Comparison of ENCODE assay signal across 9 cellular contexts in the genomic region with DNA sequence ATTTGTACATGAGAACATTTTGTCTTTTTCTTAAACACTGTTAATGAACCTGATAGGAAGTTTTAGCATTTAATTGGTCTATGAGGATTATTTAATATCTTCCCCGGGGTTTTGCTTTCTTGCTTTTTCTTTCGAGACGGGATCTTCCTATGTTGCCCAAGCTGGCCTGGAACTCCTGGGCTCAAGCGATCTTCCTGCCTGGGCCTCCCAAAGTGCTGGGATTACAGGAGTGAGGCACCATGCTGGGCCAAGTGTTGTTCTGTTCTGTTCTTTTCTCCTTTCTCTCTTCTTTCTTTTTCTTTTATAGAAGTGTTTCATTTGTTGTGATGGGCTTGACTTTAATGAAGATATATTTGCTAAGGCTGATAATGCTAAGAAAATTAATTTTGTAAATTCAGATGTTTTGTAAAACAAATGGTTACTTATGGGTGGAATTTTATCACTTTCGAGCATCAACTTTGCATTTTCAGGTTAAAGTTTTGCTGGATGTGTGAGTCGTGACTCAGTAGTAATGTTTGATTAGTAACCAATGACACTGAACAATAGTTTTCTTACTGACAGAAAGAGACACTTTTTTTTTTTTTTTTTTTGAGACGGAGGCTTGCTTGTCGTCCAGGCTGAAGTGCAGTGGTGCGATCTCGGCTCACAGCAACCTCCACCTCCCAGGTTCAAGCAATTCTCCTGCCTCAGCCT. TPM values are rescaled to one million over a fixed set of nuclear protein-coding genes. Genes with fewer than 3 reads are reported as not detected.
DNase-seq lines count a peak whose midpoint lies in the region; ATAC-seq, FAIRE-seq and TF ChIP-seq lines count a peak whose summit lies in the region.
"Had no signal": no experiment of that assay in that cellular context is flagged by ENCODE, and none has a peak within 500 bp of the region (broad histone marks: within the 10 kb centered on the region; RNA-seq: fewer than 3 reads in every experiment).

No MANE protein-coding gene starts in this region.

- 5% methylated on average over 6 of the region's 10 CpGs for WGBS in K562 (ENCODE audit: insufficient coverage, low coverage, missing lambda C conversion rate)

- TF ChIP-seq POLR2A in K562 (conservative IDR thresholded peaks at IDR 0.05) = no peak

- H3K36me3 Mint-ChIP-seq in HFFc6 (ENCODE audit: low read depth) (no peaks in the 10 kb centered on the region), mesothelial cell of epicardium (no peaks in the 10 kb centered on the region)

- no TSS peak for BruUV-seq in K562 (replicated peaks; lab: Mats Ljungman, UMichigan)

- 0 out of 2 replicates have a peak, but pooled peaks cover 3% of the 10 kb centered on the region for H4K20me1 ChIP-seq in K562 (replicated peaks; ENCODE audit: control insufficient read depth, insufficient read depth, low read length)

- no peak overlapping the region for H2AFZ ChIP-seq in K562 (ENCODE audit: low read depth, low read length)

- H3K9me3 Mint-ChIP-seq in HFFc6 = no peaks in the 10 kb centered on the region
- H3K9me3 Mint-ChIP-seq in mesothelial cell of epicardium = no peaks in the 10 kb centered on the region

- peaks cover 13 to 17% of the 10 kb centered on the region in 2 experiments; a peak in 4 of 5 replicates for H3K4me1 ChIP-seq in K562 (replicated peaks in 1 of 2; ENCODE audit: control insufficient read depth in 2 of 2, insufficient read depth in 2 of 2, low read length in 2 of 2)

- H3K4me3 ChIP-seq in K562 = peak overlapping the region; percentile 96

- TF ChIP-seq RAD21 in K562 (CRISPR knock-in tag; conservative IDR thresholded peaks at IDR 0.05 in 1 of 2, IDR thresholded peaks at IDR 0.05 in 1 of 2) = no peak

- H3K79me2 ChIP-seq in K562 (ENCODE audit: control insufficient read depth, insufficient read depth, low read length) = peaks cover 90% of the 10 kb centered on the region

- H3K9me3 ChIP-seq in K562 (replicated peaks; ENCODE audit: control insufficient read depth, insufficient read depth, low read depth, low read length) = no peaks in the 10 kb centered on the region

- H3K27ac Mint-ChIP-seq in HFFc6 (peak overlapping the region; percentile 87), mesothelial cell of epicardium (peak overlapping the region; percentile 91)

- TF ChIP-seq EP300 in K562 (IDR thresholded peaks at IDR 0.05; ENCODE audit: low read length) = no peak

- TF ChIP-seq CTCF in HFFc6 (IDR thresholded peaks at IDR 0.05) (no peak), K562 (IDR thresholded peaks at IDR 0.05 in 2 of 3, conservative IDR thresholded peaks at IDR 0.05 in 1 of 3; ENCODE audit: insufficient read depth in 2 of 3, low read depth in 1 of 3, low read length in 3 of 3) (no peak), mesothelial cell of epicardium (IDR thresholded peaks at IDR 0.05; ENCODE audit: unreplicated experiment) (no peak)

- FAIRE-seq in K562 (lab: Jason Lieb, UNC) = peak; percentile 60

- ATAC-seq in K562 (no peak), GM21515 (IDR thresholded peaks at IDR 0.05; ENCODE audit: unreplicated experiment) (no peak)

- peak overlapping the region; percentile 77 to 84 for H3K9ac ChIP-seq in K562 (ENCODE audit: insufficient read depth in 1 of 2, low read depth in 2 of 2, low read length in 2 of 2)

- in situ Hi-C loops in ACHN (cut with HindIII; ENCODE audit: low pct_ligation_motif_present, low pct_unique_long_range_greater_than_20kb, low sequenced_read_pairs) (no loop called here), K562 (cut with MboI) (no loop called here)

- peak overlapping the region; percentile 93 for H3K4me3 Mint-ChIP-seq in HFFc6
- H3K4me3 Mint-ChIP-seq in mesothelial cell of epicardium = peak overlapping the region; percentile 89

- DNase-seq in ACHN = peak; percentile 58
- DNase-seq in HFFc6 = no peak
- no peak for DNase-seq in K562 (ENCODE audit: extremely low read depth in 1 of 4, low spot score in 3 of 4)
- no peak for DNase-seq in mesothelial cell of epicardium (ENCODE audit: low spot score in 2 of 2, unreplicated experiment in 2 of 2)
- DNase-seq in caudate nucleus (lab: John Stamatoyannopoulos, UW) = no peak
- DNase-seq in stimulated activated CD4-positive, alpha-beta T cell treated with anti-CD3 and anti-CD28 coated beads, Interleukin-4, amount 100 ng/mL, for 1 hour = no peak
- DNase-seq in DMS53 (lab: John Stamatoyannopoulos, UW) = no peak
- DNase-seq: NCI-H2107 had no signal

- H3K27me3 Mint-ChIP-seq in HFFc6 (ENCODE audit: insufficient read depth) (peaks cover 3% of the 10 kb centered on the region; the same call in 1 of the 2 replicates), mesothelial cell of epicardium (ENCODE audit: low read depth) (no peaks in the 10 kb centered on the region)

- no peaks in the 10 kb centered on the region for H3K27me3 ChIP-seq in K562 (ENCODE audit: control insufficient read depth in 2 of 2, insufficient read depth in 2 of 2, low read length in 2 of 2)

- CTCF ChIA-PET in K562 (lab: Yijun Ruan, JAX; ENCODE audit: low intra/inter-chr PET ratio) = no interaction called here

- 0 out of 3 replicates have a peak, but pooled peaks cover 10% of the 10 kb centered on the region for H3K36me3 ChIP-seq in K562 (ENCODE audit: control insufficient read depth, insufficient read depth, low read length)

- peak overlapping the region; percentile 95 for H3K27ac ChIP-seq in K562 (ENCODE audit: extremely low read depth, low read depth, low read length)
- no peak overlapping the region for H3K27ac ChIP-seq in caudate nucleus (ENCODE audit: low read depth, low read length)

- intact Hi-C loops in K562 (cut with micrococcal nuclease) = no loop called here

- no peaks in the 10 kb centered on the region for H3K9me1 ChIP-seq in K562 (ENCODE audit: control insufficient read depth, insufficient read depth, low read length)

- H3K4me1 Mint-ChIP-seq in HFFc6 (ENCODE audit: low read depth) = peaks cover 44% of the 10 kb centered on the region
- H3K4me1 Mint-ChIP-seq in mesothelial cell of epicardium = peaks cover 41% of the 10 kb centered on the region

- POLR2A ChIA-PET in K562 (lab: Yijun Ruan, JAX) = no interaction called here

- peak overlapping the region; percentile 96 for H3K4me2 ChIP-seq in K562 (ENCODE audit: insufficient read depth, low read length)

TF ChIP-seq in K562, 482 proteins besides CTCF, POLR2A, EP300 and RAD21 (continues in another document):
- TF ChIP-seq ZNF274 (IDR thresholded peaks at IDR 0.05; ENCODE audit: borderline replicate concordance, low read depth, low read length) (no peak), PTRF (tag; IDR thresholded peaks at IDR 0.05) (no peak)

RNA-seq across cellular contexts. Expression of gene PAN3, which starts 2.2 kb away (rescaled TPM):
- 10 to 100 TPM; 16.9 to 20.2 (median 18.0) TPM for total RNA-seq in HFFc6 (2021; fragmentation: NEBNext Ultra II Directional; extraction: Animal tissue kit (Norgen Biotek cat#: 25700))
- 33.0 and 65.7 TPM in 2 replicates for total RNA-seq in K562 (2011; cell fraction: chromatin; rRNA removed; ENCODE audit: low replicate concordance)
- total RNA-seq in K562 (2011; cell fraction: nucleolus; rRNA removed) = 13.7 and 18.9 TPM in 2 replicates
- 28.7 and 32.1 TPM in 2 replicates for total RNA-seq in K562 (2011; cell fraction: nucleoplasm; rRNA removed)
- total RNA-seq in K562 (2014; rRNA removed) (7.2 and 8.5 TPM in 2 replicates), K562 (2014; rRNA removed; fragmentation: Illumina TruSeq; extraction: Trizol) (12.1 and 14.2 TPM in 2 replicates), K562 (2015; rRNA removed; fragmentation: Illumina TruSeq; extraction: Trizol) (10.4 and 12.3 TPM in 2 replicates), K562 (2021) (17.0 and 19.9 TPM in 2 replicates), mesothelial cell of epicardium (58.0 to 61.3 TPM (median 58.2 TPM) in 3 replicates)
- polyA plus RNA-seq in K562 (2011; rRNA removed) (14.3 and 16.6 TPM in 2 replicates), K562 (2014; fragmentation: Illumina TruSeq; extraction: Trizol) (8.8 and 10.1 TPM in 2 replicates), K562 (2014; fragmentation: Nextera tagmentation; extraction: Ambion mirVana) (10 to 100 TPM in 1 of 2 experiments, 1 to 10 TPM in 1; 9.3 to 11.6 TPM), K562 (2014; rRNA removed) (7.8 and 8.3 TPM in 2 replicates)
- 5.3 and 8.3 TPM in 2 replicates for polyA plus RNA-seq in K562 (2011; cell fraction: cytosol; rRNA removed)
- 18.7 and 20.3 TPM in 2 replicates for polyA plus RNA-seq in K562 (2011; cell fraction: nucleus; rRNA removed)
- polyA plus RNA-seq in K562 (2012) = 7.8 and 8.0 TPM in 2 replicates
- polyA minus RNA-seq in K562 (2011; rRNA and poly(A)+ RNA removed) = 50.8 and 52.0 TPM in 2 replicates
- 13.2 and 17.2 TPM in 2 replicates for polyA minus RNA-seq in K562 (2011; cell fraction: cytosol; rRNA and poly(A)+ RNA removed)
- polyA minus RNA-seq in K562 (2011; cell fraction: nucleus; rRNA and poly(A)+ RNA removed) = 22.5 and 33.0 TPM in 2 replicates

RNA-seq across cellular contexts. Expression of gene FLT3, which starts 40.2 kb away (rescaled TPM):
- not detected for total RNA-seq in HFFc6 (2021; fragmentation: NEBNext Ultra II Directional; extraction: Animal tissue kit (Norgen Biotek cat#: 25700))
- not detected in 2 replicates for total RNA-seq in K562 (2011; cell fraction: chromatin; rRNA removed; ENCODE audit: low replicate concordance)
- not detected in 2 replicates for total RNA-seq in K562 (2011; cell fraction: nucleolus; rRNA removed)
- not detected in 2 replicates for total RNA-seq in K562 (2011; cell fraction: nucleoplasm; rRNA removed)
- total RNA-seq in K562 (2014; rRNA removed) (not detected in 2 replicates), K562 (2014; rRNA removed; fragmentation: Illumina TruSeq; extraction: Trizol) (not detected in 2 replicates), K562 (2015; rRNA removed; fragmentation: Illumina TruSeq; extraction: Trizol) (not detected in 2 replicates), K562 (2021) (not detected in 2 replicates), mesothelial cell of epicardium (0.34 to 0.58 TPM (median 0.53 TPM) in 3 replicates)
- polyA plus RNA-seq in K562 (2011; rRNA removed) (not detected in 2 replicates), K562 (2014; fragmentation: Illumina TruSeq; extraction: Trizol) (not detected in 2 replicates), K562 (2014; fragmentation: Nextera tagmentation; extraction: Ambion mirVana) (not detected), K562 (2014; rRNA removed) (not detected in 2 replicates)
- polyA plus RNA-seq in K562 (2011; cell fraction: cytosol; rRNA removed) = not detected in 2 replicates
- not detected in 2 replicates for polyA plus RNA-seq in K562 (2011; cell fraction: nucleus; rRNA removed)
- not detected in 2 replicates for polyA plus RNA-seq in K562 (2012)
- not detected in 2 replicates for polyA minus RNA-seq in K562 (2011; rRNA and poly(A)+ RNA removed)
- not detected in 2 replicates for polyA minus RNA-seq in K562 (2011; cell fraction: cytosol; rRNA and poly(A)+ RNA removed)
- polyA minus RNA-seq in K562 (2011; cell fraction: nucleus; rRNA and poly(A)+ RNA removed) = not detected in 2 replicates
